ENCODE assay signal across 8 cellular contexts in the genomic region with DNA sequence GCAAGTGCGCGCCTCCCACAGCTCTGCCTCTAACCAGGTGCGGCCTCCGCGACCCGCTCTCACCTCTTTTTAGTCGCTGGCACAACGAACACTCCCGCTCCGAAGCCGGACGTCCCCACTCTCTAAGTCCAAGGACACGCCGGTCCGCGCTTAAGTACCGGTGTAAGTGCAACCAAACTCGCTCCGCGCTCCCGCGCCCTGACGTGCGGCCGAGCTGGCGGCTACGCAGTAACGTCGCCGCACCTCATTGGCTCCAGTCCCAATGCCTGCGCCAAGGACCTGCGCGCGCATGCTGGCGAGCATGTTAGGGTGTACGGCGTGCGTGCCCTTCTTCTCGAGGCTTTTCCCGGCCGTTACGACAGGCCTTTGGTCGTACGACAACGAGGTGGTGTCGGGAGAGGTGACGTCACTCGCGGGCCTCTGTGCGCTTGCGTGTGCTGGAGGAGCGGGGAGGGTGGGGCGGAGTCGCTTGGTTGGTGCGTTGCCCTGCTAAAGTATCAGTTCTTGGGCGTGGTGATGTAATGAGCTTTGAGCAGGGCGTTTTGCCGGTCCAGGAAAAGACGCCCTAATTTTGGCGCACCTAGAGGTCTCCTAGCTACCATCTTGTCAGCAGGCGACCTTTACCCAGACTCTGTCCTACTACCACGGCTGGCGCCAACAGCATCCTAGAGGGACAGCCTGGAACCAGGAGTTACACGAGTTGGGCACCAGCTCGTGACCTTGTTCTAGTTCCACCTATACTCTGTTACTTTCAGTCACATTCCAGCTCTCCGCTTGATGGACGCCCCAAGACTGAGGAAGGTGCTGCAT. TPM values are rescaled to one million over a fixed set of nuclear protein-coding genes. Genes with fewer than 3 reads are reported as not detected.
DNase-seq lines count a peak whose midpoint lies in the region; ATAC-seq and TF ChIP-seq lines count a peak whose summit lies in the region.

CYCS (minus strand) TSS at position 124 of the 810 bp plus-strand sequence. CDS start 1,141 bp downstream, outside the sequence.

- POLR2A ChIA-PET in Panc1 (lab: Charles Lee): interaction anchor here (0.5 to 0.9 kb wide), 12 partner anchors 9 to 1508 kb away, joined by 3 to 19 read pairs (median 6); a partner anchor contains a TSS

- H3K36me3 ChIP-seq in Panc1 (ENCODE audit: control insufficient read depth, insufficient read depth, low read length) (peaks cover 25% of the 10 kb centered on the region), mucosa of rectum (ENCODE audit: control insufficient read depth in 2 of 2, insufficient read depth in 2 of 2, low read length in 2 of 2) (peaks cover 13 to 20% of the 10 kb centered on the region in 2 donors)

- no peaks in the 10 kb centered on the region for H3K9me3 Mint-ChIP-seq in activated T-cell treated with anti-CD3 and anti-CD28 coated beads, Interleukin-2, amount 50 U/mL, for 4 hours

- ATAC-seq in GM21723 (IDR thresholded peaks at IDR 0.05; ENCODE audit: unreplicated experiment) (peak; percentile 94), Panc1 (peak; percentile 98)
- ATAC-seq in activated T-cell treated with anti-CD3 and anti-CD28 coated beads, Interleukin-2, amount 50 U/mL, for 4 hours: peak; percentile 96 to 97

- peak; percentile 100 for DNase-seq in DMS53 (lab: John Stamatoyannopoulos, UW)
- peak; percentile 99 for DNase-seq in KG1 (lab: John Stamatoyannopoulos, UW)
- peak; percentile 100 for DNase-seq in Panc1 (ENCODE audit: low read depth, low spot score)
- DNase-seq in activated T-cell treated with anti-CD3 and anti-CD28 coated beads, Interleukin-2, amount 50 U/mL, for 4 hours: peak; percentile 99
- DNase-seq in erythroblast (lab: John Stamatoyannopoulos, UW): peak; percentile 100
- peak; percentile 99 for DNase-seq in stimulated activated CD8-positive, alpha-beta memory T cell treated with anti-CD3 and anti-CD28 coated beads, Interleukin-4, amount 100 ng/mL, for 48 hours

- peaks cover 19% of the 10 kb centered on the region for H3K4me1 Mint-ChIP-seq in activated T-cell treated with anti-CD3 and anti-CD28 coated beads, Interleukin-2, amount 50 U/mL, for 4 hours (ENCODE audit: low read depth)

- H3K4me1 ChIP-seq in Panc1 (ENCODE audit: control insufficient read depth, insufficient read depth, low read length): 0 out of 2 replicates have a peak, but pooled peaks cover 3% of the 10 kb centered on the region
- H3K4me1 ChIP-seq in mucosa of rectum (ENCODE audit: control insufficient read depth in 2 of 2, insufficient read depth in 2 of 2, low read length in 2 of 2): peaks cover 16% of the 10 kb centered on the region in 2 donors

- peak within 1 kb of the TSS; percentile 93 to 100 for H3K9ac ChIP-seq in mucosa of rectum (ENCODE audit: low read depth in 1 of 2, low read length in 2 of 2)

- H3K27me3 ChIP-seq in Panc1 (ENCODE audit: control insufficient read depth, insufficient read depth, low read length) (peaks cover 3% of the 10 kb centered on the region; the same call in 1 of the 2 replicates), mucosa of rectum (ENCODE audit: control insufficient read depth in 2 of 2, insufficient read depth in 2 of 2, low read length in 2 of 2) (no peaks in the 10 kb centered on the region)

- intact Hi-C loops in Panc1 (cut with micrococcal nuclease; ENCODE audit: unreplicated experiment): no loop called here

- peaks cover 32% of the 10 kb centered on the region for H3K36me3 Mint-ChIP-seq in activated T-cell treated with anti-CD3 and anti-CD28 coated beads, Interleukin-2, amount 50 U/mL, for 4 hours (ENCODE audit: insufficient read depth)

- peak within 1 kb of the TSS; percentile 99 for H3K27ac ChIP-seq in Panc1 (ENCODE audit: low read length)
- H3K27ac ChIP-seq in mucosa of rectum (ENCODE audit: low read depth in 2 of 2, low read length in 2 of 2): peak within 1 kb of the TSS; percentile 95 to 96

- in situ Hi-C loops in Panc1 (cut with HindIII; ENCODE audit: low pct_unique_long_range_greater_than_20kb, low sequenced_read_pairs): no loop called here

- CTCF ChIA-PET in Panc1 (lab: Charles Lee): interaction anchor here (0.6 to 0.7 kb wide), 6 partner anchors 14 to 720 kb away, joined by 3 to 13 read pairs (median 4); no protein-coding TSS in a partner anchor

- H3K9me3 ChIP-seq in Panc1 (ENCODE audit: control insufficient read depth, insufficient read depth, low read depth, low read length) (no peaks in the 10 kb centered on the region), mucosa of rectum (ENCODE audit: control insufficient read depth in 2 of 2, low read length in 2 of 2) (no peaks in the 10 kb centered on the region)

- peak within 1 kb of the TSS; percentile 75 to 99 for H3K4me3 ChIP-seq in Panc1 (ENCODE audit: low read depth in 2 of 2, low read length in 2 of 2)
- H3K4me3 ChIP-seq in mucosa of rectum (ENCODE audit: low read length in 2 of 2): peak within 1 kb of the TSS; percentile 91 to 100

- TF ChIP-seq POLR2A in erythroblast (IDR thresholded peaks at IDR 0.05; ENCODE audit: low read length): peak; percentile 99

- TF ChIP-seq CTCF in Panc1 (IDR thresholded peaks at IDR 0.05): no peak

- BruUV-seq in Panc1 (replicated peaks; lab: Mats Ljungman, UMichigan): no TSS peak

- peak within 1 kb of the TSS; percentile 100 for H3K4me3 Mint-ChIP-seq in activated T-cell treated with anti-CD3 and anti-CD28 coated beads, Interleukin-2, amount 50 U/mL, for 4 hours

- no peaks in the 10 kb centered on the region for H3K27me3 Mint-ChIP-seq in activated T-cell treated with anti-CD3 and anti-CD28 coated beads, Interleukin-2, amount 50 U/mL, for 4 hours (ENCODE audit: low read depth)

RNA-seq across cellular contexts. Expression of gene CYCS, which starts in this region (rescaled TPM):
- total RNA-seq in Panc1 (2021; ENCODE audit: unreplicated experiment): 245 TPM
- 209 TPM for polyA plus RNA-seq in Panc1 (2012; ENCODE audit: insufficient read length)
- 100 to 1,000 TPM; 373 to 418 (median 394) TPM for total RNA-seq in activated T-cell treated with anti-CD3 and anti-CD28 coated beads, Interleukin-2, amount 50 U/mL, for 4 hours

Comparison
In these comparisons a context has a peak if more than half of its experiments do, and no peak if none do; other contexts are left out.
1. Peak in every context shown above with its lines: DNase-seq, ATAC-seq, H3K4me3 ChIP-seq and H3K27ac ChIP-seq.